Comparison of ENCODE assay signal across 11 cellular contexts in genomic region chr17:14298221-14298994, GRCh38. TPM values are rescaled to one million over a fixed set of nuclear protein-coding genes. Genes with fewer than 3 reads are reported as not detected.
A peak's percentile ranks its signal among the peaks of the same experiment; 100 is the strongest.
DNase-seq lines count a peak whose midpoint lies in the region; ATAC-seq and TF ChIP-seq lines count a peak whose summit lies in the region.
"Had no signal": no experiment of that assay in that cellular context is flagged by ENCODE, and none has a peak within 500 bp of the region (broad histone marks: within the 10 kb centered on the region; RNA-seq: fewer than 3 reads in every experiment).

No MANE protein-coding gene starts in this region.

- H3K4me3 Mint-ChIP-seq in naive thymus-derived CD4-positive, alpha-beta T cell = peak overlapping the region; percentile 85 to 100 (median 96)

- POLR2A ChIA-PET in naive thymus-derived CD4-positive, alpha-beta T cell (lab: Charles Lee) = interaction anchor here (1.4 to 2.1 kb wide), 3 partner anchors 95 to 97 kb away, joined by 4 to 7 read pairs (median 4); no protein-coding TSS in a partner anchor

- no peak for TF ChIP-seq CTCF in GM10266 (IDR thresholded peaks at IDR 0.05; ENCODE audit: control insufficient read depth, insufficient read depth, low read depth, missing control alignments)

- peak overlapping the region; percentile 93 for H3K4me3 ChIP-seq in ACC112 (ENCODE audit: low read depth, low read length)
- H3K4me3 ChIP-seq in H7 (ENCODE audit: insufficient read depth, low read depth, low read length) = peak overlapping the region; percentile 14
- H3K4me3 ChIP-seq in ectodermal cell (ENCODE audit: insufficient read depth, low read depth, low read length) = peak overlapping the region; percentile 16
- no peak overlapping the region for H3K4me3 ChIP-seq in naive thymus-derived CD4-positive, alpha-beta T cell (ENCODE audit: low read length)

- H3K9me3 ChIP-seq in ectodermal cell (ENCODE audit: control insufficient read depth, low read length) = no peaks in the 10 kb centered on the region
- H3K9me3 ChIP-seq in naive thymus-derived CD4-positive, alpha-beta T cell (ENCODE audit: control insufficient read depth in 2 of 3, low read length in 3 of 3) = no peaks in the 10 kb centered on the region
- H3K9me3 ChIP-seq: sigmoid colon, SJSA1 had no signal

- H2AFZ ChIP-seq in ACC112 (ENCODE audit: low read length, unreplicated experiment) = no peak overlapping the region

- WGBS in ectodermal cell, 2 experiments = 2% methylated on average over 43 of the region's 43 CpGs

- H3K4me1 Mint-ChIP-seq in naive thymus-derived CD4-positive, alpha-beta T cell = peaks cover 40 to 55% (median 47%) of the 10 kb centered on the region in 7 donors

- peaks cover 24% of the 10 kb centered on the region for H3K79me2 ChIP-seq in ACC112 (ENCODE audit: control insufficient read depth, insufficient read depth, low read length, unreplicated experiment)

- peaks cover 0 to 2% (median 0%) of the 10 kb centered on the region in 5 donors for H3K36me3 Mint-ChIP-seq in naive thymus-derived CD4-positive, alpha-beta T cell

- DNase-seq in H7 = peak; percentile 65
- no peak for DNase-seq in naive thymus-derived CD4-positive, alpha-beta T cell
- DNase-seq in GM10266 (ENCODE audit: extremely low spot score) = no peak
- DNase-seq: effector CD4-positive, alpha-beta T cell; sigmoid colon had no signal

- no peak for ATAC-seq in naive thymus-derived CD4-positive, alpha-beta T cell
- ATAC-seq in GM19467 (IDR thresholded peaks at IDR 0.05; ENCODE audit: unreplicated experiment) = no peak
- ATAC-seq in HG03439 (IDR thresholded peaks at IDR 0.05; ENCODE audit: unreplicated experiment) = no peak
- ATAC-seq in HG03196 (IDR thresholded peaks at IDR 0.05; ENCODE audit: unreplicated experiment) = no peak

- CTCF ChIA-PET in naive thymus-derived CD4-positive, alpha-beta T cell (lab: Charles Lee) = no interaction called here

- H3K27me3 Mint-ChIP-seq in naive thymus-derived CD4-positive, alpha-beta T cell = peaks cover 53 to 59% (median 58%) of the 10 kb centered on the region in 5 donors

- peak overlapping the region in 1 of 9 donors; percentile 93 for H3K27ac Mint-ChIP-seq in naive thymus-derived CD4-positive, alpha-beta T cell

- intact Hi-C loops in naive thymus-derived CD4-positive, alpha-beta T cell (cut with micrococcal nuclease) = no loop called here

- H3K27me3 ChIP-seq in ACC112 (ENCODE audit: insufficient read depth, low read length) (peaks cover 18% of the 10 kb centered on the region), H7 (ENCODE audit: control insufficient read depth, insufficient read depth, low read length) (peaks cover 82% of the 10 kb centered on the region), ectodermal cell (ENCODE audit: control insufficient read depth, insufficient read depth, low read length, poor library complexity, severe bottlenecking) (peaks cover 80% of the 10 kb centered on the region)
- H3K27me3 ChIP-seq in naive thymus-derived CD4-positive, alpha-beta T cell (ENCODE audit: control insufficient read depth in 2 of 2, insufficient read depth in 2 of 2, low read length in 2 of 2) = peaks cover 17 to 22% of the 10 kb centered on the region in 2 donors
- H3K27me3 ChIP-seq: SJSA1 had no signal

- H3K9me3 Mint-ChIP-seq in naive thymus-derived CD4-positive, alpha-beta T cell = peaks cover 0 to 8% (median 0%) of the 10 kb centered on the region in 11 donors

- H3K27ac ChIP-seq in ACC112 (ENCODE audit: low read depth, low read length) (no peak overlapping the region), ectodermal cell (ENCODE audit: insufficient read depth, low read depth, low read length, poor library complexity, severe bottlenecking) (no peak overlapping the region)
- no peak overlapping the region for H3K27ac ChIP-seq in naive thymus-derived CD4-positive, alpha-beta T cell (ENCODE audit: low read depth, low read length)

- H3K36me3 ChIP-seq in ACC112 (ENCODE audit: insufficient read depth, low read length) (no peaks in the 10 kb centered on the region), H7 (replicated peaks; ENCODE audit: control insufficient read depth, insufficient read depth, low read length) (no peaks in the 10 kb centered on the region), ectodermal cell (ENCODE audit: control insufficient read depth, insufficient read depth, low read length) (no peaks in the 10 kb centered on the region)
- peaks cover 0 to 4% (median 0%) of the 10 kb centered on the region in 3 experiments for H3K36me3 ChIP-seq in naive thymus-derived CD4-positive, alpha-beta T cell (ENCODE audit: control insufficient read depth in 2 of 3, insufficient read depth in 3 of 3, low read length in 3 of 3)
- H3K36me3 ChIP-seq: sigmoid colon had no signal

- H3K4me1 ChIP-seq in ACC112 (ENCODE audit: control insufficient read depth, insufficient read depth, low read length, unreplicated experiment) (no peaks in the 10 kb centered on the region), ectodermal cell (ENCODE audit: control insufficient read depth, insufficient read depth, low read length) (peaks cover 25% of the 10 kb centered on the region)
- H3K4me1 ChIP-seq in naive thymus-derived CD4-positive, alpha-beta T cell (ENCODE audit: control insufficient read depth in 2 of 2, insufficient read depth in 2 of 2, low read length in 2 of 2) = peaks cover 21 to 27% of the 10 kb centered on the region in 2 donors

RNA-seq across cellular contexts. Expression of gene HS3ST3B1, which starts 2.5 kb away (rescaled TPM):
- 3.8 and 4.9 TPM in 2 replicates for total RNA-seq in H7 (2014; rRNA removed; shearing (Covaris generic))
- 18.3 TPM for polyA plus RNA-seq in ectodermal cell (2013, experiment 1 of 4)
- 17.4 TPM for polyA plus RNA-seq in ectodermal cell (2013, experiment 2 of 4)
- polyA plus RNA-seq in ectodermal cell (2013, experiment 3 of 4) = 19.5 TPM
- polyA plus RNA-seq in ectodermal cell (2013, experiment 4 of 4) = 20.7 TPM
- 10 to 100 TPM; 11.7 to 40.7 (median 30.8) TPM for total RNA-seq in naive thymus-derived CD4-positive, alpha-beta T cell
- 10 to 100 TPM in 1 of 2 donors, 1 to 10 TPM in 1; 7.9 to 12.2 TPM for polyA plus RNA-seq in naive thymus-derived CD4-positive, alpha-beta T cell
